ENCODE assay signal across 10 cellular contexts in genomic region chr11:2883717-2884423, GRCh38. TPM values are rescaled to one million over a fixed set of nuclear protein-coding genes. Genes with fewer than 3 reads are reported as not detected.
DNase-seq lines count a peak whose midpoint lies in the region; ATAC-seq and TF ChIP-seq lines count a peak whose summit lies in the region.
"Had no signal": no experiment of that assay in that cellular context is flagged by ENCODE, and none has a peak within 500 bp of the region (broad histone marks: within the 10 kb centered on the region; RNA-seq: fewer than 3 reads in every experiment).

No MANE protein-coding gene starts in this region.

- no peaks in the 10 kb centered on the region for H3K36me3 ChIP-seq in RWPE2 (ENCODE audit: low read depth)
- no peaks in the 10 kb centered on the region for H3K36me3 ChIP-seq in osteoblast (ENCODE audit: insufficient read depth, low read length)
- no peaks in the 10 kb centered on the region for H3K36me3 ChIP-seq in OCI-LY7 (ENCODE audit: insufficient read depth, low read length)

- H2AFZ ChIP-seq in osteoblast (ENCODE audit: low read length) (no peak overlapping the region), OCI-LY7 (ENCODE audit: low read length) (no peak overlapping the region)

- peak; percentile 27 for DNase-seq in CD14-positive monocyte (ENCODE audit: low spot score)
- no peak for DNase-seq in RWPE2 (ENCODE audit: low spot score)
- DNase-seq in fibroblast of the aortic adventitia (ENCODE audit: low read depth): peak; percentile 17
- DNase-seq in osteoblast (ENCODE audit: insufficient read length, low spot score, missing footprints): no peak
- no peak for DNase-seq in OCI-LY7 (ENCODE audit: low spot score)
- no peak for DNase-seq in GM20000 (ENCODE audit: low spot score)
- DNase-seq: NCI-H1694 treated with DMSO at 0.1 percent for 48 hours had no signal

- intact Hi-C loops in CD14-positive monocyte (cut with micrococcal nuclease) (loop anchor here in 1 of 2 donors (2.0 to 10.0 kb wide), 3 partner anchors 189 to 579 kb away; partner anchors contain the start of genes C11orf21, KCNQ1OT1 and TSPAN32), OCI-LY7 (cut with micrococcal nuclease; ENCODE audit: unreplicated experiment) (no loop called here)

- POLR2A ChIA-PET in OCI-LY7 (lab: Charles Lee): no interaction called here

- ATAC-seq in RWPE2 (ENCODE audit: low read depth) (no peak), GM21825 (IDR thresholded peaks at IDR 0.05; ENCODE audit: unreplicated experiment) (no peak), GM18873 (IDR thresholded peaks at IDR 0.05; ENCODE audit: low FRiP score, unreplicated experiment) (no peak)

- peaks cover 0 to 11% of the 10 kb centered on the region in 2 donors for H3K36me3 Mint-ChIP-seq in CD14-positive monocyte

- BruUV-seq in OCI-LY7 (replicated peaks; lab: Mats Ljungman, UMichigan): no TSS peak

- H3K79me2 ChIP-seq in osteoblast (ENCODE audit: insufficient read depth, low read length) (no peaks in the 10 kb centered on the region), OCI-LY7 (ENCODE audit: insufficient read depth, low read depth, low read length) (no peaks in the 10 kb centered on the region)

- peaks cover 41 to 65% (median 46%) of the 10 kb centered on the region in 3 donors for H3K27me3 Mint-ChIP-seq in CD14-positive monocyte (ENCODE audit: low read depth in 3 of 3)

- no peaks in the 10 kb centered on the region for H3K9me2 ChIP-seq in OCI-LY7 (ENCODE audit: insufficient read depth, low read length)

- CTCF ChIA-PET in OCI-LY7 (lab: Charles Lee; ENCODE audit: unreplicated experiment): no interaction called here

- peaks cover 0 to 13% (median 3%) of the 10 kb centered on the region in 7 donors for H3K9me3 Mint-ChIP-seq in CD14-positive monocyte
- H3K9me3 Mint-ChIP-seq: stimulated activated naive CD8-positive, alpha-beta T cell treated with anti-CD3 and anti-CD28 coated beads, Interleukin-15, Interleukin-2, amounts not matched to agents 100 ng/mL and 50 ng/mL, for 24 hours had no signal

- H3K4me3 ChIP-seq in RWPE2 (ENCODE audit: severe bottlenecking) (peak overlapping the region; percentile 74), fibroblast of the aortic adventitia (ENCODE audit: low read depth, low read length) (peak overlapping the region; percentile 71), osteoblast (ENCODE audit: insufficient read depth, low read length) (peak overlapping the region; percentile 49), OCI-LY7 (ENCODE audit: low read depth, low read length, poor library complexity, severe bottlenecking) (no peak overlapping the region)

- H3K27ac ChIP-seq in RWPE2 (ENCODE audit: poor library complexity, severe bottlenecking): peak overlapping the region; percentile 15
- H3K27ac ChIP-seq in osteoblast (ENCODE audit: low read depth, low read length): no peak overlapping the region
- H3K27ac ChIP-seq in OCI-LY7 (ENCODE audit: low read depth, low read length, poor library complexity, severe bottlenecking): no peak overlapping the region

- TF ChIP-seq CTCF in CD14-positive monocyte (IDR thresholded peaks at IDR 0.05): no peak
- no peak for TF ChIP-seq CTCF in RWPE2 (IDR thresholded peaks at IDR 0.05; ENCODE audit: poor library complexity, severe bottlenecking)
- TF ChIP-seq CTCF in fibroblast of the aortic adventitia (IDR thresholded peaks at IDR 0.05; ENCODE audit: insufficient read depth, low read length): no peak
- no peak for TF ChIP-seq CTCF in osteoblast (IDR thresholded peaks at IDR 0.05; ENCODE audit: extremely low read depth, low read depth, low read length)
- TF ChIP-seq CTCF in OCI-LY7 (conservative IDR thresholded peaks at IDR 0.05; ENCODE audit: low read length): no peak
- TF ChIP-seq CTCF in GM20000 (IDR thresholded peaks at IDR 0.05; ENCODE audit: extremely low read depth, missing control alignments): no peak

- no peaks in the 10 kb centered on the region for H3K27me3 ChIP-seq in RWPE2 (ENCODE audit: insufficient read depth, poor library complexity, severe bottlenecking)
- H3K27me3 ChIP-seq in osteoblast (ENCODE audit: insufficient read depth, low read length): peaks cover 57% of the 10 kb centered on the region

- no peaks in the 10 kb centered on the region for H3K9me3 ChIP-seq in RWPE2 (ENCODE audit: severe bottlenecking)
- no peaks in the 10 kb centered on the region for H3K9me3 ChIP-seq in osteoblast (ENCODE audit: low read depth, low read length)
- H3K9me3 ChIP-seq in OCI-LY7 (ENCODE audit: low read length): no peaks in the 10 kb centered on the region

- H3K4me2 ChIP-seq in osteoblast (ENCODE audit: insufficient read depth, low read length): peak overlapping the region; percentile 39
- no peak overlapping the region for H3K4me2 ChIP-seq in OCI-LY7 (ENCODE audit: low read length)

- H3K4me3 Mint-ChIP-seq in CD14-positive monocyte: peak overlapping the region; percentile 71 to 89
- H3K4me3 Mint-ChIP-seq: stimulated activated naive CD8-positive, alpha-beta T cell treated with anti-CD3 and anti-CD28 coated beads, Interleukin-15, Interleukin-2, amounts not matched to agents 100 ng/mL and 50 ng/mL, for 24 hours had no signal

- no peaks in the 10 kb centered on the region for H4K20me1 ChIP-seq in osteoblast (ENCODE audit: insufficient read depth, low read length)
- H4K20me1 ChIP-seq in OCI-LY7 (ENCODE audit: insufficient read depth, low read length): no peaks in the 10 kb centered on the region; the same call in 1 of the 2 replicates

- no peak overlapping the region for H3K27ac Mint-ChIP-seq in CD14-positive monocyte
- H3K27ac Mint-ChIP-seq: stimulated activated naive CD8-positive, alpha-beta T cell treated with anti-CD3 and anti-CD28 coated beads, Interleukin-15, Interleukin-2, amounts not matched to agents 100 ng/mL and 50 ng/mL, for 24 hours had no signal

- no peaks in the 10 kb centered on the region for H3K4me1 ChIP-seq in RWPE2 (ENCODE audit: insufficient read depth, poor library complexity, severe bottlenecking)
- peaks cover 4% of the 10 kb centered on the region for H3K4me1 ChIP-seq in osteoblast (ENCODE audit: insufficient read depth, low read length)
- peaks cover 13% of the 10 kb centered on the region for H3K4me1 ChIP-seq in OCI-LY7 (ENCODE audit: insufficient read depth, low read length, poor library complexity, severe bottlenecking)

- peaks cover 16% of the 10 kb centered on the region for H3K4me1 Mint-ChIP-seq in CD14-positive monocyte

RNA-seq across cellular contexts. Expression of gene CDKN1C, which starts 1.7 kb away (rescaled TPM):
- 1 to 10 TPM; 3.2 to 4.7 TPM for polyA plus RNA-seq in CD14-positive monocyte
- total RNA-seq in fibroblast of the aortic adventitia (ENCODE audit: low replicate concordance) (4.2 and 76.6 TPM in 2 replicates), osteoblast (10.9 and 13.3 TPM in 2 replicates), OCI-LY7 (2022) (0.55 and 0.59 TPM in 2 replicates)
- 0.13 TPM in 1 of 2 replicates, not detected in the other for total RNA-seq in OCI-LY7 (2014; rRNA removed; shearing (Covaris generic))

RNA-seq across cellular contexts. Expression of gene PHLDA2, which starts 45.4 kb away (rescaled TPM):
- polyA plus RNA-seq in CD14-positive monocyte: 1 to 10 TPM; 2.6 to 4.7 TPM
- total RNA-seq in fibroblast of the aortic adventitia (ENCODE audit: low replicate concordance): 1.2 and 3.8 TPM in 2 replicates
- 2.5 and 3.8 TPM in 2 replicates for total RNA-seq in osteoblast
- total RNA-seq in OCI-LY7 (2014; rRNA removed; shearing (Covaris generic)): 0.16 and 1.0 TPM in 2 replicates
- 0.34 and 0.50 TPM in 2 replicates for total RNA-seq in OCI-LY7 (2022)

Comparison
In these comparisons a context has a peak if more than half of its experiments do, and no peak if none do; other contexts are left out.
1. DNase-seq: peak in CD14-positive monocyte (single experiment) and fibroblast of the aortic adventitia (single experiment); none in RWPE2 (single experiment), osteoblast (single experiment), OCI-LY7 (single experiment) and GM20000 (single experiment).